8 cellular contexts compared by ENCODE assay signal in the genomic region with DNA sequence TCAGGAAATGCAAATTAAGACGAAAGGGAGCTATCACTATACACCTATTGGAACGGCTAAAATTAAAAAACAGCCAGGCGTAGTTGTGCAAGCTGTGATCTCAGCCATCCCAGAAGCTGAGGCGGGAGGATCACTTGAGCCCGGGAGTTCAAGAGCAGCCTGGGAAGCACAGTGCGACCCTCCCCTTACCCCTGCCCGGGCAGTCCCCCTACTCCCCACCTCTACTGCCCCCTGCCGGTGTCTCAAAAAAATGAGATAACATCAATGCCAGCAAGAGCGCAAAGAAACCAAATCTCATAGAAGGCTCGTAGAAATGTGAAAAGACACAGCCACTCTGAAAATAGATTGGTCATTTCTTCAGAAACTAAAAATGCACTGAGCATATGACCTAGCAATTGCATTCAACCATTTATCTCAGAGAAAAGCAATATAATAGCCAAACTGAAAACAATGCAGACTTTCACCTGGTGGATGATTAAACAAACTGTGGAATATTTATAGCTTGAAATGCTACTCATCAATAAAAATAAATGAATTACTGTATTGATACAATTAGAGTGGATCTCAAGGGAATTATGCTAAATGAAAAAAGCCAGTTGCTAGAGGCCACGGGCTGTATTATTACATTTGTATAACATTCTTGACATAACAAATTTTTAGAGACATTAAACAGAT. TPM values are rescaled to one million over a fixed set of nuclear protein-coding genes. Genes with fewer than 3 reads are reported as not detected.
DNase-seq lines count a peak whose midpoint lies in the region; ATAC-seq and TF ChIP-seq lines count a peak whose summit lies in the region.

No MANE protein-coding gene starts in this region.

- peaks cover 60% of the 10 kb centered on the region for H3K4me1 Mint-ChIP-seq in activated naive CD8-positive, alpha-beta T cell treated with anti-CD3 and anti-CD28 coated beads, Interleukin-2, amount 10 ng/mL, durations not matched to agents 7 days and 5 days
- H3K4me1 Mint-ChIP-seq in neural crest cell, result peaks cover 35% of the 10 kb centered on the region

- no peaks in the 10 kb centered on the region for H4K20me1 ChIP-seq in Karpas-422 (ENCODE audit: insufficient read depth, low read depth, low read length)

- H3K79me2 ChIP-seq in Karpas-422 (ENCODE audit: low read length), result no peaks in the 10 kb centered on the region

- POLR2A ChIA-PET in activated naive CD8-positive, alpha-beta T cell treated with anti-CD3 and anti-CD28 coated beads, Interleukin-2, amount 10 ng/mL, durations not matched to agents 7 days and 5 days (lab: Charles Lee), result interaction anchor here (1.0 kb wide), 1 partner anchor 49 kb away, joined by 3 read pairs; no protein-coding TSS in a partner anchor

- no peak overlapping the region for H3K9ac ChIP-seq in Karpas-422 (ENCODE audit: low read length)

- peak overlapping the region; percentile 14 for H3K4me3 Mint-ChIP-seq in activated naive CD8-positive, alpha-beta T cell treated with anti-CD3 and anti-CD28 coated beads, Interleukin-2, amount 10 ng/mL, durations not matched to agents 7 days and 5 days
- peak overlapping the region; percentile 71 for H3K4me3 Mint-ChIP-seq in neural crest cell

- H2AFZ ChIP-seq in Karpas-422 (ENCODE audit: low read length), result no peak overlapping the region

- no peak for ATAC-seq in activated CD4-positive, CD25-positive, alpha-beta regulatory T cell treated with anti-CD3 and anti-CD28 coated beads, Interleukin-2, amount 50 U/mL, for 24 hours
- no peak for ATAC-seq in activated naive CD8-positive, alpha-beta T cell treated with anti-CD3 and anti-CD28 coated beads, Interleukin-2, amount 10 ng/mL, durations not matched to agents 7 days and 5 days (ENCODE audit: low read depth)

- peak overlapping the region; percentile 27; the same call in 1 of the 2 replicates for H3K4me3 ChIP-seq in Karpas-422 (ENCODE audit: low read length)

- no peak overlapping the region for H3K27ac ChIP-seq in Karpas-422 (ENCODE audit: low read length)

- DNase-seq in activated CD4-positive, CD25-positive, alpha-beta regulatory T cell treated with anti-CD3 and anti-CD28 coated beads, Interleukin-2, amount 50 U/mL, for 72 hours, result peak; percentile 48
- DNase-seq in Karpas-422, result peak; percentile 69
- DNase-seq in activated naive CD8-positive, alpha-beta T cell treated with anti-CD3 and anti-CD28 coated beads, Interleukin-2, amount 10 ng/mL, durations not matched to agents 7 days and 5 days, result peak; percentile 49
- peak; percentile 79 for DNase-seq in neural crest cell (ENCODE audit: low read depth, low spot score)
- DNase-seq in NCI-H774 (lab: John Stamatoyannopoulos, UW), result no peak
- DNase-seq in amniotic stem cell (lab: John Stamatoyannopoulos, UW), result no peak
- DNase-seq in DMS114 treated with DMSO at 0.1 percent for 48 hours (lab: John Stamatoyannopoulos, UW; ENCODE audit: unreplicated experiment), result no peak

- peaks cover 18% of the 10 kb centered on the region for H3K27me3 Mint-ChIP-seq in activated naive CD8-positive, alpha-beta T cell treated with anti-CD3 and anti-CD28 coated beads, Interleukin-2, amount 10 ng/mL, durations not matched to agents 7 days and 5 days
- peaks cover 100% of the 10 kb centered on the region for H3K27me3 Mint-ChIP-seq in neural crest cell (ENCODE audit: low read depth)

- no peaks in the 10 kb centered on the region for H3K36me3 Mint-ChIP-seq in activated naive CD8-positive, alpha-beta T cell treated with anti-CD3 and anti-CD28 coated beads, Interleukin-2, amount 10 ng/mL, durations not matched to agents 7 days and 5 days
- H3K36me3 Mint-ChIP-seq in neural crest cell (ENCODE audit: low read depth), result no peaks in the 10 kb centered on the region

- H3K27me3 ChIP-seq in Karpas-422 (ENCODE audit: low read length), result no peaks in the 10 kb centered on the region

- H3K27ac Mint-ChIP-seq in activated naive CD8-positive, alpha-beta T cell treated with anti-CD3 and anti-CD28 coated beads, Interleukin-2, amount 10 ng/mL, durations not matched to agents 7 days and 5 days, result no peak overlapping the region
- H3K27ac Mint-ChIP-seq in neural crest cell (ENCODE audit: unreplicated experiment), result no peak overlapping the region

- peak; percentile 69 for TF ChIP-seq CTCF in neural crest cell (conservative IDR thresholded peaks at IDR 0.05)

- H3K9me2 ChIP-seq in Karpas-422 (replicated peaks; ENCODE audit: insufficient read depth, low read length), result no peaks in the 10 kb centered on the region

- H3K4me2 ChIP-seq in Karpas-422 (ENCODE audit: low read depth, low read length, poor library complexity, severe bottlenecking), result peak overlapping the region; percentile 49

- peaks cover 26% of the 10 kb centered on the region for H3K4me1 ChIP-seq in Karpas-422 (ENCODE audit: low read length)

- no peaks in the 10 kb centered on the region for H3K9me3 Mint-ChIP-seq in activated naive CD8-positive, alpha-beta T cell treated with anti-CD3 and anti-CD28 coated beads, Interleukin-2, amount 10 ng/mL, durations not matched to agents 7 days and 5 days
- no peaks in the 10 kb centered on the region for H3K9me3 Mint-ChIP-seq in neural crest cell

- no peaks in the 10 kb centered on the region for H3K9me3 ChIP-seq in Karpas-422 (ENCODE audit: low read length)

- H3K36me3 ChIP-seq in Karpas-422 (ENCODE audit: insufficient read depth, low read length), result no peaks in the 10 kb centered on the region

RNA-seq across cellular contexts. Expression of a gene that starts 20.6 kb away (rescaled TPM):
- not detected in 2 replicates for total RNA-seq in Karpas-422 (2014; rRNA removed; shearing (Covaris generic); ENCODE audit: low replicate concordance)
- not detected for total RNA-seq in activated naive CD8-positive, alpha-beta T cell treated with anti-CD3 and anti-CD28 coated beads, Interleukin-2, amount 10 ng/mL, durations not matched to agents 7 days and 5 days
- not detected in 2 replicates for total RNA-seq in neural crest cell

RNA-seq across cellular contexts. Expression of a gene that starts 37.0 kb away (rescaled TPM):
- not detected in 2 replicates for total RNA-seq in Karpas-422 (2014; rRNA removed; shearing (Covaris generic); ENCODE audit: low replicate concordance)
- not detected for total RNA-seq in activated naive CD8-positive, alpha-beta T cell treated with anti-CD3 and anti-CD28 coated beads, Interleukin-2, amount 10 ng/mL, durations not matched to agents 7 days and 5 days
- total RNA-seq in neural crest cell, result not detected in 2 replicates

RNA-seq across cellular contexts. Expression of a gene that starts 37.0 kb away (rescaled TPM):
- total RNA-seq in Karpas-422 (2014; rRNA removed; shearing (Covaris generic); ENCODE audit: low replicate concordance), result 2.0 TPM in 1 of 2 replicates, not detected in the other
- total RNA-seq in activated naive CD8-positive, alpha-beta T cell treated with anti-CD3 and anti-CD28 coated beads, Interleukin-2, amount 10 ng/mL, durations not matched to agents 7 days and 5 days, result 1 to 10 TPM; 2.5 to 2.6 TPM
- total RNA-seq in neural crest cell, result not detected in 2 replicates

RNA-seq across cellular contexts. Expression of a gene that starts 55.1 kb away (rescaled TPM):
- total RNA-seq in Karpas-422 (2014; rRNA removed; shearing (Covaris generic); ENCODE audit: low replicate concordance), result 23.6 and 46.2 TPM in 2 replicates
- total RNA-seq in activated naive CD8-positive, alpha-beta T cell treated with anti-CD3 and anti-CD28 coated beads, Interleukin-2, amount 10 ng/mL, durations not matched to agents 7 days and 5 days, result 10 to 100 TPM; 44.5 to 49.7 TPM
- total RNA-seq in neural crest cell, result 34.5 and 39.1 TPM in 2 replicates

Comparison
In these comparisons a context has a peak if more than half of its experiments do, and no peak if none do; other contexts are left out.
1. DNase-seq: peak in activated CD4-positive, CD25-positive, alpha-beta regulatory T cell treated with anti-CD3 and anti-CD28 coated beads, Interleukin-2, amount 50 U/mL, for 72 hours (single experiment), Karpas-422 (single experiment), activated naive CD8-positive, alpha-beta T cell treated with anti-CD3 and anti-CD28 coated beads, Interleukin-2, amount 10 ng/mL, durations not matched to agents 7 days and 5 days (single experiment) and neural crest cell (single experiment); none in NCI-H774 (single experiment), amniotic stem cell (single experiment) and DMS114 treated with DMSO at 0.1 percent for 48 hours (single experiment).